ENCODE assay signal across 30 cellular contexts in the genomic region with DNA sequence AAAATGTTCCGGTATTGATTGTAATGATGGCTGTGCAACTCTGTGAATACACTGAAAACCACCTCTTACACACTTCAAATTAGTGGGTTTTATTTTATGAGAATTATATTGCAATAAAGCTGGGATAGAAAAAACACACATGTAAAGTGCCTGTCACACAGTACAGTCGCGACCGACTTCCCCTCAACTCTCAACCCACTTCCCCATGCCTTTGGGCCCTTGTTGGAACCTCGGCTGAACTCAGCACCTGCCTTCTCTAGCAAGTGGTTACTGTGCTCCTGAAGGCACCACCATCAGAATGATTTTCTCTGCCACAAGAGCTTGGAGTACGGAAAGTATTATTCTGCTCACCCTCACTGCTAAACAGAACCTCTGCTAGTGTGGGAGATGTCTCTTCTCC. TPM values are rescaled to one million over a fixed set of nuclear protein-coding genes. Genes with fewer than 3 reads are reported as not detected.
"Had no signal": no experiment of that assay in that cellular context is flagged by ENCODE, and none has a peak within 500 bp of the region (broad histone marks: within the 10 kb centered on the region; RNA-seq: fewer than 3 reads in every experiment).

No MANE protein-coding gene starts in this region.

- H3K9me3 Mint-ChIP-seq: effector memory CD8-positive, alpha-beta T cell; natural killer cell treated with Interleukin-12 subunit alpha and Interleukin-12 subunit beta and Interleukin-15 and Interleukin-18, amount 100 ng/mL, for 72 hours; neural crest cell; stimulated activated naive CD8-positive, alpha-beta T cell treated with anti-CD3 and anti-CD28 coated beads, Interleukin-15, amount 100 ng/mL, for 72 hours had no signal

- H3K36me3 ChIP-seq: esophagus squamous epithelium, heart right ventricle, lower lobe of right lung, neutrophil, right lobe of liver, suprapubic skin, transverse colon, upper lobe of right lung, uterus had no signal

- H3K27ac ChIP-seq: esophagus squamous epithelium, lower lobe of right lung, neutrophil, parathyroid adenoma, suprapubic skin, transverse colon, upper lobe of right lung, uterus had no signal

- H3K27me3 ChIP-seq: esophagus squamous epithelium, heart right ventricle, right lobe of liver, suprapubic skin, transverse colon, upper lobe of right lung, uterus had no signal

- H3K4me1 ChIP-seq: esophagus squamous epithelium, lower lobe of right lung, parathyroid adenoma, suprapubic skin, transverse colon, upper lobe of right lung, uterus had no signal

- H3K4me3 ChIP-seq: esophagus squamous epithelium, heart right ventricle, lower lobe of right lung, right lobe of liver, smooth muscle cell, suprapubic skin, transverse colon, upper lobe of right lung, uterus had no signal

- ATAC-seq: effector memory CD8-positive, alpha-beta T cell; heart right ventricle; left colon; left ventricle myocardium superior; lower lobe of right lung; natural killer cell treated with Interleukin-12 subunit alpha and Interleukin-12 subunit beta and Interleukin-15 and Interleukin-18, amount 100 ng/mL, for 72 hours; right lobe of liver; stimulated activated naive CD8-positive, alpha-beta T cell treated with anti-CD3 and anti-CD28 coated beads, Interleukin-15, amount 100 ng/mL, for 72 hours; upper lobe of right lung had no signal

- H3K9me3 ChIP-seq: esophagus squamous epithelium, heart right ventricle, lower lobe of right lung, neutrophil, right lobe of liver, suprapubic skin, transverse colon, upper lobe of right lung, uterus had no signal

- H3K36me3 Mint-ChIP-seq: natural killer cell treated with Interleukin-12 subunit alpha and Interleukin-12 subunit beta and Interleukin-15 and Interleukin-18, amount 100 ng/mL, for 72 hours had no signal

- H3K4me1 Mint-ChIP-seq: stimulated activated naive CD8-positive, alpha-beta T cell treated with anti-CD3 and anti-CD28 coated beads, Interleukin-15, amount 100 ng/mL, for 72 hours had no signal

- H3K27ac Mint-ChIP-seq: effector memory CD8-positive, alpha-beta T cell; natural killer cell treated with Interleukin-12 subunit alpha and Interleukin-12 subunit beta and Interleukin-15 and Interleukin-18, amount 100 ng/mL, for 72 hours; progenitor cell of endocrine pancreas had no signal

- H3K27me3 Mint-ChIP-seq: effector memory CD8-positive, alpha-beta T cell; natural killer cell treated with Interleukin-12 subunit alpha and Interleukin-12 subunit beta and Interleukin-15 and Interleukin-18, amount 100 ng/mL, for 72 hours; stimulated activated naive CD8-positive, alpha-beta T cell treated with anti-CD3 and anti-CD28 coated beads, Interleukin-15, amount 100 ng/mL, for 72 hours had no signal

- H3K4me3 Mint-ChIP-seq: effector memory CD8-positive, alpha-beta T cell; natural killer cell treated with Interleukin-12 subunit alpha and Interleukin-12 subunit beta and Interleukin-15 and Interleukin-18, amount 100 ng/mL, for 72 hours; neural crest cell; stimulated activated naive CD8-positive, alpha-beta T cell treated with anti-CD3 and anti-CD28 coated beads, Interleukin-15, amount 100 ng/mL, for 72 hours had no signal

- DNase-seq: cortex of kidney; effector memory CD8-positive, alpha-beta T cell; erythroblast; esophagus squamous epithelium; foreskin melanocyte; glutamatergic neuron; heart right ventricle; hippocampal formation; kidney glomerular epithelial cell; left colon; left ventricle myocardium superior; lower lobe of right lung; right lobe of liver; stimulated activated CD4-positive, alpha-beta T cell treated with anti-CD3 and anti-CD28 coated beads, Interleukin-12 subunit alpha, Interleukin-12 subunit beta, amount 100 ng/mL, for 4 hours; stimulated activated CD4-positive, alpha-beta T cell treated with anti-CD3 and anti-CD28 coated beads, Interleukin-1b, Interleukin-23, amount 100 ng/mL, for 48 hours; stimulated activated CD4-positive, alpha-beta T cell treated with anti-CD3 and anti-CD28 coated beads, Interleukin-4, amount 100 ng/mL, for 1 hour; stimulated activated CD8-positive, alpha-beta memory T cell treated with anti-CD3 and anti-CD28 coated beads, Interleukin-4, amount 100 ng/mL, for 48 hours; stimulated activated naive CD4-positive, alpha-beta T cell; stimulated activated naive CD8-positive, alpha-beta T cell treated with anti-CD3 and anti-CD28 coated beads, Interleukin-15, amount 100 ng/mL, for 72 hours; transverse colon; upper lobe of right lung; uterus had no signal

RNA-seq across cellular contexts. Expression of a gene that starts 13.5 kb away (rescaled TPM):
- total RNA-seq: left colon; natural killer cell treated with Interleukin-12 subunit alpha and Interleukin-12 subunit beta and Interleukin-15 and Interleukin-18, amount 100 ng/mL, for 72 hours; neural crest cell; progenitor cell of endocrine pancreas; right lobe of liver; transverse colon; uterus had no signal

RNA-seq across cellular contexts. Expression of a gene that starts 37.6 kb away (rescaled TPM):
- total RNA-seq: dermis microvascular lymphatic vessel endothelial cell; natural killer cell treated with Interleukin-12 subunit alpha and Interleukin-12 subunit beta and Interleukin-15 and Interleukin-18, amount 100 ng/mL, for 72 hours; smooth muscle cell had no signal
